Comparison of ENCODE assay signal across 8 cellular contexts in the genomic region with DNA sequence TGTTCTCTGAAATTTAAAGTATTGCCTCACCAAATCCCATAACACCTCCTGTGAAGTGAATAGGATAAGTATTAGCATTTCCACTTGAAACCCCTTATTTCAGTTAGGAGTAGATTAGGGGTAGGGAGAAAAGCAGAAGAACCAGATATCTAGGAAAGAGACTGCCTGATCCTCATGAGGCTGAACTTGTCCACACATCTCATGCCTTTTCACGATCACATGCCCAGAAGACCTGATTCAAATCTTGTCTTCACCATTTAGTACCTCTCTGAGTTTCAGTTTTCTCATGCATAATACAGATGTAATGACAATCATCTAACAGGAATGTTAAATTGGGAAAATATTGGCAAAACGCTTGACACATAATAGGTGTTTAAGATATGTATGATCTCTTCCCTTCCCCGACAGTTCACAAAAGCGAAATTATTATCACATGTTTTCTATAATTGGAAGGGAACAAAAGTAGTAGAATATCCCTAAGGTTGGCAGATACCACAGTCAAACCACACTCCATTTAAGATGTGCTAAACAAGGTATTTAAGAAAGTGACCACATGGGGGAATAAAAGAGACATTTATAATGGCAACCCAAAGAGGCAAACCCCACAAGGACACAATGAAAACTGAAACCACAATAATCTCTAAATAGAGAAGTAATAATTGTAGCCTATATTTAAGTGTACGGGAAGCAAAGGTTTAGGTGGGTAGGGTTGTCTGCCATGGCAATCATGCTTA. TPM values are rescaled to one million over a fixed set of nuclear protein-coding genes. Genes with fewer than 3 reads are reported as not detected.
DNase-seq lines count a peak whose midpoint lies in the region; ATAC-seq and TF ChIP-seq lines count a peak whose summit lies in the region.

No MANE protein-coding gene starts in this region.

- no peak overlapping the region for H3K4me3 ChIP-seq in HL-60 (replicated peaks; ENCODE audit: insufficient read depth, low read length)

- peak; percentile 5 for TF ChIP-seq CTCF in GM12873 (IDR thresholded peaks at IDR 0.05; ENCODE audit: insufficient read depth, low read depth, low read length, missing control alignments)
- no peak for TF ChIP-seq CTCF in HL-60 (IDR thresholded peaks at IDR 0.05; ENCODE audit: insufficient read depth, low read length)
- TF ChIP-seq CTCF in activated CD8-positive, alpha-beta T cell treated with anti-CD3 and anti-CD28 coated beads for 36 hours (IDR thresholded peaks at IDR 0.05) = peak; percentile 23

- H3K27me3 Mint-ChIP-seq in activated CD8-positive, alpha-beta T cell treated with anti-CD3 and anti-CD28 coated beads for 36 hours = no peaks in the 10 kb centered on the region
- H3K27me3 Mint-ChIP-seq in activated naive CD4-positive, alpha-beta T cell treated with anti-CD3 and anti-CD28 coated beads, Interleukin-2, amount 10 ng/mL, durations not matched to agents 7 days and 5 days = no peaks in the 10 kb centered on the region

- H3K27me3 ChIP-seq in HL-60 (ENCODE audit: insufficient read depth, poor library complexity, severe bottlenecking) = no peaks in the 10 kb centered on the region

- CTCF ChIA-PET in activated CD8-positive, alpha-beta T cell treated with anti-CD3 and anti-CD28 coated beads for 36 hours (lab: Charles Lee) = interaction anchor here (1.0 to 1.7 kb wide), 3 partner anchors 11 to 62 kb away, joined by 3 to 4 read pairs (median 4); no protein-coding TSS in a partner anchor
- CTCF ChIA-PET in activated naive CD4-positive, alpha-beta T cell treated with anti-CD3 and anti-CD28 coated beads, Interleukin-2, amount 10 ng/mL, durations not matched to agents 7 days and 5 days (lab: Charles Lee) = interaction anchor here (0.7 to 1.5 kb wide), 2 partner anchors 16 to 151 kb away, joined by 3 to 7 read pairs; no protein-coding TSS in a partner anchor

- ATAC-seq in GM21423 (IDR thresholded peaks at IDR 0.05; ENCODE audit: unreplicated experiment) (peak; percentile 58), GM18520 (IDR thresholded peaks at IDR 0.05; ENCODE audit: unreplicated experiment) (no peak)
- ATAC-seq in activated CD8-positive, alpha-beta T cell treated with anti-CD3 and anti-CD28 coated beads for 36 hours = no peak

- H3K36me3 Mint-ChIP-seq in activated CD8-positive, alpha-beta T cell treated with anti-CD3 and anti-CD28 coated beads for 36 hours (ENCODE audit: low read depth) = peaks cover 4% of the 10 kb centered on the region
- peaks cover 16% of the 10 kb centered on the region for H3K36me3 Mint-ChIP-seq in activated naive CD4-positive, alpha-beta T cell treated with anti-CD3 and anti-CD28 coated beads, Interleukin-2, amount 10 ng/mL, durations not matched to agents 7 days and 5 days

- H3K27ac ChIP-seq in HL-60 (replicated peaks) (peak overlapping the region; percentile 95), caudate nucleus (ENCODE audit: low read depth, low read length) (no peak overlapping the region)

- POLR2A ChIA-PET in activated CD8-positive, alpha-beta T cell treated with anti-CD3 and anti-CD28 coated beads for 36 hours (lab: Charles Lee) = interaction anchor here (2.0 to 2.8 kb wide), 2 partner anchors 22 to 23 kb away, joined by 8 to 10 read pairs; no protein-coding TSS in a partner anchor

- H3K4me1 Mint-ChIP-seq in activated CD8-positive, alpha-beta T cell treated with anti-CD3 and anti-CD28 coated beads for 36 hours (ENCODE audit: low read depth) = peaks cover 50% of the 10 kb centered on the region
- H3K4me1 Mint-ChIP-seq in activated naive CD4-positive, alpha-beta T cell treated with anti-CD3 and anti-CD28 coated beads, Interleukin-2, amount 10 ng/mL, durations not matched to agents 7 days and 5 days = peaks cover 72% of the 10 kb centered on the region

- peak in 1 of 2 experiments; percentile 41 for DNase-seq in HL-60 (ENCODE audit: low read depth in 1 of 2, low spot score in 1 of 2)
- DNase-seq in activated CD8-positive, alpha-beta T cell treated with anti-CD3 and anti-CD28 coated beads for 36 hours = no peak
- DNase-seq in caudate nucleus (lab: John Stamatoyannopoulos, UW) = no peak
- DNase-seq in activated naive CD4-positive, alpha-beta T cell treated with anti-CD3 and anti-CD28 coated beads, Interleukin-2, amount 10 ng/mL, durations not matched to agents 7 days and 5 days = no peak
- DNase-seq in HuH-7.5 (ENCODE audit: low spot score) = no peak

- H3K4me3 Mint-ChIP-seq in activated CD8-positive, alpha-beta T cell treated with anti-CD3 and anti-CD28 coated beads for 36 hours = no peak overlapping the region
- no peak overlapping the region for H3K4me3 Mint-ChIP-seq in activated naive CD4-positive, alpha-beta T cell treated with anti-CD3 and anti-CD28 coated beads, Interleukin-2, amount 10 ng/mL, durations not matched to agents 7 days and 5 days

- intact Hi-C loops in activated CD8-positive, alpha-beta T cell treated with anti-CD3 and anti-CD28 coated beads for 36 hours (cut with micrococcal nuclease) = loop anchor here (5.0 kb wide), 1 partner anchor 94 kb away; no protein-coding TSS in a partner anchor

- H3K27ac Mint-ChIP-seq in activated CD8-positive, alpha-beta T cell treated with anti-CD3 and anti-CD28 coated beads for 36 hours = no peak overlapping the region
- no peak overlapping the region for H3K27ac Mint-ChIP-seq in activated naive CD4-positive, alpha-beta T cell treated with anti-CD3 and anti-CD28 coated beads, Interleukin-2, amount 10 ng/mL, durations not matched to agents 7 days and 5 days

- peaks cover 3% of the 10 kb centered on the region for H3K9me3 Mint-ChIP-seq in activated CD8-positive, alpha-beta T cell treated with anti-CD3 and anti-CD28 coated beads for 36 hours
- no peaks in the 10 kb centered on the region for H3K9me3 Mint-ChIP-seq in activated naive CD4-positive, alpha-beta T cell treated with anti-CD3 and anti-CD28 coated beads, Interleukin-2, amount 10 ng/mL, durations not matched to agents 7 days and 5 days

RNA-seq across cellular contexts. Expression of gene GFI1, which starts 25.2 kb away (rescaled TPM):
- total RNA-seq in activated CD8-positive, alpha-beta T cell treated with anti-CD3 and anti-CD28 coated beads for 36 hours = 10 to 100 TPM; 54.3 to 55.3 TPM
